1 cellular context compared by ENCODE assay signal in the genomic region with DNA sequence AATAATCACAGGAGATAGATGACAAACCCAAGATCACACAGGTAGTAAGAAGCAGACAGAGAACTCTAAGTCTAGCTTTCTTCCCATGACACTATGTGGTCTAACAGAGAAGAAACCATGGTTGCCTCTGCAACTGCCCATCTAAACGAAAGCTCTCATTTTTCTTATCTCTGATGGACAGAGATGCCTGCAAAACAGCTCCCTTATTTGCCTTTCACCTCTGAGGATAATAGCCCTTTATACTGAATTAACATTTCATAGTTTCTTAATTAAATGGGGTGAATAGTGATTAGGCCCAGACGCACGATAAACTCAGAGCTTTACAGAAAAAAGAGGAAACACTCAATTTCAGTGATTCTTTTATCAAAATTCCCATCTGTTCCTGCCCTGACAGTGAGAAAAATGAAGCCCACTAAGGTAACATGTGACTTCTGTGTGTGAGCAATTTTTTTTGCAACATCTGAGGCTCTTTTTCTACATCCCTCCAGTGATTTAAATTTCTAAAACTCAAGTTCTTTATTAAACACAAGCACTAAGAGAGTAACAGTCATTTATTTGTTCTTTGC.
TF ChIP-seq lines count a peak whose summit lies in the region.

No MANE protein-coding gene starts in this region.

TF ChIP-seq in GM12878, 131 proteins besides CTCF, POLR2A, EP300 and RAD21:
- TF ChIP-seq, protein P1, sequence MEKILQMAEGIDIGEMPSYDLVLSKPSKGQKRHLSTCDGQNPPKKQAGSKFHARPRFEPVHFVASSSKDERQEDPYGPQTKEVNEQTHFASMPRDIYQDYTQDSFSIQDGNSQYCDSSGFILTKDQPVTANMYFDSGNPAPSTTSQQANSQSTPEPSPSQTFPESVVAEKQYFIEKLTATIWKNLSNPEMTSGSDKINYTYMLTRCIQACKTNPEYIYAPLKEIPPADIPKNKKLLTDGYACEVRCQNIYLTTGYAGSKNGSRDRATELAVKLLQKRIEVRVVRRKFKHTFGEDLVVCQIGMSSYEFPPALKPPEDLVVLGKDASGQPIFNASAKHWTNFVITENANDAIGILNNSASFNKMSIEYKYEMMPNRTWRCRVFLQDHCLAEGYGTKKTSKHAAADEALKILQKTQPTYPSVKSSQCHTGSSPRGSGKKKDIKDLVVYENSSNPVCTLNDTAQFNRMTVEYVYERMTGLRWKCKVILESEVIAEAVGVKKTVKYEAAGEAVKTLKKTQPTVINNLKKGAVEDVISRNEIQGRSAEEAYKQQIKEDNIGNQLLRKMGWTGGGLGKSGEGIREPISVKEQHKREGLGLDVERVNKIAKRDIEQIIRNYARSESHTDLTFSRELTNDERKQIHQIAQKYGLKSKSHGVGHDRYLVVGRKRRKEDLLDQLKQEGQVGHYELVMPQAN (conservative IDR thresholded peaks at IDR 0.05): no peak
- TF ChIP-seq RUNX3 (IDR thresholded peaks at IDR 0.05; ENCODE audit: low read length): peak; percentile 34
- TF ChIP-seq, protein P2, sequence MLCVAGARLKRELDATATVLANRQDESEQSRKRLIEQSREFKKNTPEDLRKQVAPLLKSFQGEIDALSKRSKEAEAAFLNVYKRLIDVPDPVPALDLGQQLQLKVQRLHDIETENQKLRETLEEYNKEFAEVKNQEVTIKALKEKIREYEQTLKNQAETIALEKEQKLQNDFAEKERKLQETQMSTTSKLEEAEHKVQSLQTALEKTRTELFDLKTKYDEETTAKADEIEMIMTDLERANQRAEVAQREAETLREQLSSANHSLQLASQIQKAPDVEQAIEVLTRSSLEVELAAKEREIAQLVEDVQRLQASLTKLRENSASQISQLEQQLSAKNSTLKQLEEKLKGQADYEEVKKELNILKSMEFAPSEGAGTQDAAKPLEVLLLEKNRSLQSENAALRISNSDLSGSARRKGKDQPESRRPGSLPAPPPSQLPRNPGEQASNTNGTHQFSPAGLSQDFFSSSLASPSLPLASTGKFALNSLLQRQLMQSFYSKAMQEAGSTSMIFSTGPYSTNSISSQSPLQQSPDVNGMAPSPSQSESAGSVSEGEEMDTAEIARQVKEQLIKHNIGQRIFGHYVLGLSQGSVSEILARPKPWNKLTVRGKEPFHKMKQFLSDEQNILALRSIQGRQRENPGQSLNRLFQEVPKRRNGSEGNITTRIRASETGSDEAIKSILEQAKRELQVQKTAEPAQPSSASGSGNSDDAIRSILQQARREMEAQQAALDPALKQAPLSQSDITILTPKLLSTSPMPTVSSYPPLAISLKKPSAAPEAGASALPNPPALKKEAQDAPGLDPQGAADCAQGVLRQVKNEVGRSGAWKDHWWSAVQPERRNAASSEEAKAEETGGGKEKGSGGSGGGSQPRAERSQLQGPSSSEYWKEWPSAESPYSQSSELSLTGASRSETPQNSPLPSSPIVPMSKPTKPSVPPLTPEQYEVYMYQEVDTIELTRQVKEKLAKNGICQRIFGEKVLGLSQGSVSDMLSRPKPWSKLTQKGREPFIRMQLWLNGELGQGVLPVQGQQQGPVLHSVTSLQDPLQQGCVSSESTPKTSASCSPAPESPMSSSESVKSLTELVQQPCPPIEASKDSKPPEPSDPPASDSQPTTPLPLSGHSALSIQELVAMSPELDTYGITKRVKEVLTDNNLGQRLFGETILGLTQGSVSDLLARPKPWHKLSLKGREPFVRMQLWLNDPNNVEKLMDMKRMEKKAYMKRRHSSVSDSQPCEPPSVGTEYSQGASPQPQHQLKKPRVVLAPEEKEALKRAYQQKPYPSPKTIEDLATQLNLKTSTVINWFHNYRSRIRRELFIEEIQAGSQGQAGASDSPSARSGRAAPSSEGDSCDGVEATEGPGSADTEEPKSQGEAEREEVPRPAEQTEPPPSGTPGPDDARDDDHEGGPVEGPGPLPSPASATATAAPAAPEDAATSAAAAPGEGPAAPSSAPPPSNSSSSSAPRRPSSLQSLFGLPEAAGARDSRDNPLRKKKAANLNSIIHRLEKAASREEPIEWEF (IDR thresholded peaks at IDR 0.05; ENCODE audit: insufficient replicate concordance, low read depth, low read length): no peak
TF ChIP-seq in GM12878: peak in this region for 1.
